Comparison of ENCODE assay signal across 11 cellular contexts in the genomic region with DNA sequence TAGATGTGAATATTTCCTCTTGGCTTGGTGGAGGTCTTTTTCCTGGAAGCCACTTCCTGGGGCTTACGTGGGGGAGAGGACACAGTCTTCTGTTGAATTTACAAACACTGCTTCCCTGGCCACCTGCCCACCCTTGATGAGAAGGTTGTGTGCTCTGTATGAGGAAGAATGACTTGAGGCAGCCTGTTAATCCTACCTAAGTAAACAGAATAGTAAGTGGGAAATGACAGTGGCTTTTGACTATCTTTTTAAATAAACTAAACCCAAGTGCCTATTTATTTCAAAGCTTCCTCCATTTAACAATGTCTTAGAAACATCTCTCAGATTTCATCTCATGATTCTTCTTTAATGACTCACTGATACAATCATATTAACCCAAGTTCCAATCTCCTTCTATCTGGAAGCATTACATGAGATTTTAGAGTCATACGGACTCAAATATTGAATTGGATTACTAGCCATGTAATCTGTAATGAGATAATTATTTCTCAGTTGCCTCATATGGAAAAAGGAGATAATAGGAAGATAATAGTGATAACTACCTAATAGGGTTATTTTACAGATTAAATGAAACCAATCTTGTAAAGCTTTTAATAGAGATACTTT.
DNase-seq lines count a peak whose midpoint lies in the region; ATAC-seq and TF ChIP-seq lines count a peak whose summit lies in the region.
"Had no signal": no experiment of that assay in that cellular context is flagged by ENCODE, and none has a peak within 500 bp of the region (broad histone marks: within the 10 kb centered on the region; RNA-seq: fewer than 3 reads in every experiment).

No MANE protein-coding gene starts in this region.

- DNase-seq in NCI-H524 (lab: John Stamatoyannopoulos, UW), result peak; percentile 25 to 41
- no peak for DNase-seq in NCI-H524 treated with DMSO at 0.1 percent for 48 hours (lab: John Stamatoyannopoulos, UW)
- DNase-seq in amniotic epithelial cell (ENCODE audit: low read depth), result peak; percentile 70
- DNase-seq in left kidney (ENCODE audit: low read depth, low spot score), result peak; percentile 49
- peak in 1 of 2 donors; percentile 47 for DNase-seq in upper lobe of left lung
- DNase-seq in T-helper 17 cell, result no peak
- DNase-seq in activated CD4-positive, alpha-beta T cell treated with anti-CD3 and anti-CD28 coated beads, Interleukin-2, amount 50 U/mL, for 1 hour, result no peak
- DNase-seq: NCI-H146, posterior cingulate gyrus had no signal

- no peak for TF ChIP-seq POLR2A in upper lobe of left lung (IDR thresholded peaks at IDR 0.05)

- no peak for TF ChIP-seq CTCF in upper lobe of left lung (IDR thresholded peaks at IDR 0.05)

- H3K4me3 ChIP-seq in upper lobe of left lung, result no peak overlapping the region
- H3K4me3 ChIP-seq: GM12878 had no signal

- H3K9me3 ChIP-seq in upper lobe of left lung (no peaks in the 10 kb centered on the region), T-helper 17 cell (ENCODE audit: control insufficient read depth, low read length, poor library complexity, severe bottlenecking) (no peaks in the 10 kb centered on the region)

- no peaks in the 10 kb centered on the region for H3K27me3 ChIP-seq in upper lobe of left lung

- H3K27ac ChIP-seq in upper lobe of left lung, result peak overlapping the region; percentile 43 to 88 (median 58)

- TF ChIP-seq EP300 in upper lobe of left lung (IDR thresholded peaks at IDR 0.05), result peak; percentile 9 to 79 (median 54)

- H3K36me3 ChIP-seq in upper lobe of left lung, result no peaks in the 10 kb centered on the region

- peaks cover 2% of the 10 kb centered on the region for H3K4me1 Mint-ChIP-seq in T-helper 17 cell

- no peak overlapping the region for H3K4me3 Mint-ChIP-seq in T-helper 17 cell

- ATAC-seq in upper lobe of left lung (ENCODE audit: low FRiP score in 2 of 2) (peak; percentile 58 to 59), T-helper 17 cell (no peak), HG03135 (IDR thresholded peaks at IDR 0.05; ENCODE audit: unreplicated experiment) (no peak)
- ATAC-seq: GM12878 had no signal

- H3K27me3 Mint-ChIP-seq in T-helper 17 cell, result peaks cover 31% of the 10 kb centered on the region

- no peak overlapping the region for H3K27ac Mint-ChIP-seq in T-helper 17 cell

- H3K36me3 Mint-ChIP-seq in T-helper 17 cell (ENCODE audit: low read depth), result no peaks in the 10 kb centered on the region

- WGBS in upper lobe of left lung, 2 donors, result 29 to 34% methylated on average over 2 of the region's 2 CpGs

- peaks cover 12 to 41% (median 33%) of the 10 kb centered on the region in 4 donors for H3K4me1 ChIP-seq in upper lobe of left lung

Comparison
In these comparisons a context has a peak if more than half of its experiments do, and no peak if none do; other contexts are left out.
1. DNase-seq: peak in NCI-H524 (2 of 2), amniotic epithelial cell (single experiment) and left kidney (single experiment); none in NCI-H524 treated with DMSO at 0.1 percent for 48 hours (single experiment), T-helper 17 cell (0 of 3) and activated CD4-positive, alpha-beta T cell treated with anti-CD3 and anti-CD28 coated beads, Interleukin-2, amount 50 U/mL, for 1 hour (single experiment).
2. ATAC-seq: peak in upper lobe of left lung (2 of 2); none in T-helper 17 cell (single experiment) and HG03135 (single experiment).